Comparison of ENCODE assay signal across 8 cellular contexts in genomic region chr17:19188870-19189708, GRCh38. TPM values are rescaled to one million over a fixed set of nuclear protein-coding genes. Genes with fewer than 3 reads are reported as not detected.
A peak's percentile ranks its signal among the peaks of the same experiment; 100 is the strongest.
DNase-seq lines count a peak whose midpoint lies in the region; ATAC-seq and TF ChIP-seq lines count a peak whose summit lies in the region.
"Not testable (repeated sequence)": the region's sequence is repeated elsewhere in the genome, so short reads cannot be mapped to it uniquely, and the experiment has no call there.

No MANE protein-coding gene starts in this region.

- TF ChIP-seq CTCF in mammary epithelial cell (conservative IDR thresholded peaks at IDR 0.05 in 1 of 2, IDR thresholded peaks at IDR 0.05 in 1 of 2; ENCODE audit: extremely low read depth in 1 of 2, insufficient read depth in 1 of 2, low read depth in 1 of 2, low read length in 2 of 2); lung (IDR thresholded peaks at IDR 0.05; ENCODE audit: control extremely low read depth, extremely low read depth); transverse colon (IDR thresholded peaks at IDR 0.05): not testable (repeated sequence)

- not testable (repeated sequence) for H3K27ac ChIP-seq in mammary epithelial cell (ENCODE audit: insufficient read depth, low read depth, low read length); lung (ENCODE audit: low read depth in 1 of 2, low read length in 1 of 2); transverse colon

- H3K27me3 Mint-ChIP-seq in T-cell: not testable (repeated sequence)

- not testable (repeated sequence) for H3K4me2 ChIP-seq in mammary epithelial cell (ENCODE audit: insufficient read depth, low read depth, low read length)

- CTCF ChIA-PET in T-cell (lab: Charles Lee); mammary epithelial cell (lab: Charles Lee; ENCODE audit: low non-redundant PET): not testable (repeated sequence)

- no CpG with 5 or more reads among the region's 39 CpGs for WGBS in mammary epithelial cell (ENCODE audit: low coverage, missing lambda C conversion rate)
- no CpG with 5 or more reads among the region's 39 CpGs for WGBS in lung, 2 donors
- WGBS in transverse colon (ENCODE audit: low coverage in 1 of 2), 2 donors: no CpG with 5 or more reads among the region's 39 CpGs

- H3K36me3 Mint-ChIP-seq in T-cell: not testable (repeated sequence)

- DNase-seq in T-cell; mammary epithelial cell; lung (ENCODE audit: low spot score); transverse colon: not testable (repeated sequence)

- dilution Hi-C loops in mammary epithelial cell (cut with HindIII; ENCODE audit: low sequenced_read_pairs): not testable (repeated sequence)

- H3K4me3 Mint-ChIP-seq in T-cell: not testable (repeated sequence)

- TF ChIP-seq POLR2A in transverse colon (IDR thresholded peaks at IDR 0.05): peak; percentile 6

- H3K27me3 ChIP-seq in mammary epithelial cell (ENCODE audit: insufficient read depth, low read length); lung (ENCODE audit: control insufficient read depth, insufficient read depth); transverse colon: not testable (repeated sequence)

- ATAC-seq in GM18511 (IDR thresholded peaks at IDR 0.05; ENCODE audit: unreplicated experiment): peak; percentile 70
- ATAC-seq in GM21381 (IDR thresholded peaks at IDR 0.05; ENCODE audit: unreplicated experiment): peak; percentile 71
- ATAC-seq in HG02678 (IDR thresholded peaks at IDR 0.05; ENCODE audit: unreplicated experiment): peak; percentile 50
- ATAC-seq in HG03135 (IDR thresholded peaks at IDR 0.05; ENCODE audit: unreplicated experiment): peak; percentile 66
- ATAC-seq in T-cell (replicated peaks in 1 of 4): peak; percentile 67 to 75 (median 70)
- peak; percentile 62 for ATAC-seq in lung (ENCODE audit: insufficient read depth, low FRiP score)

- H3K9ac ChIP-seq in mammary epithelial cell (ENCODE audit: insufficient read depth, low read length): not testable (repeated sequence)

- H2AFZ ChIP-seq in mammary epithelial cell (ENCODE audit: low read depth, low read length): not testable (repeated sequence)

- not testable (repeated sequence) for H3K27ac Mint-ChIP-seq in T-cell

- not testable (repeated sequence) for H3K4me1 Mint-ChIP-seq in T-cell

- not testable (repeated sequence) for H3K9me3 Mint-ChIP-seq in T-cell

- H3K4me1 ChIP-seq in mammary epithelial cell (ENCODE audit: insufficient read depth, low read length); lung (ENCODE audit: control insufficient read depth in 2 of 2, insufficient read depth in 2 of 2, low read length in 2 of 2); transverse colon: not testable (repeated sequence)

- intact Hi-C loops in mammary epithelial cell (cut with micrococcal nuclease); transverse colon (cut with DNase I; ENCODE audit: low total_unique reads): not testable (repeated sequence)

- not testable (repeated sequence) for H4K20me1 ChIP-seq in mammary epithelial cell (ENCODE audit: insufficient read depth, low read length)

- H3K79me2 ChIP-seq in mammary epithelial cell (ENCODE audit: insufficient read depth, low read length): not testable (repeated sequence)

- H3K4me3 ChIP-seq in mammary epithelial cell (replicated peaks in 1 of 3; ENCODE audit: insufficient read depth in 1 of 3, low read depth in 2 of 3, low read length in 3 of 3); lung; transverse colon: not testable (repeated sequence)

- not testable (repeated sequence) for TF ChIP-seq EP300 in transverse colon (IDR thresholded peaks at IDR 0.05; ENCODE audit: low read depth)

- POLR2A ChIA-PET in T-cell (lab: Charles Lee): not testable (repeated sequence)

- TSS peak; percentile 90 for BruUV-seq in mammary epithelial cell (replicated peaks; lab: Mats Ljungman, UMichigan)

- in situ Hi-C loops in mammary epithelial cell (cut with MboI; ENCODE audit: low sequenced_read_pairs in 2 of 2); transverse colon (cut with MboI; ENCODE audit: low pct_ligation_motif_present in 1 of 4, low pct_unique_long_range_greater_than_20kb in 1 of 4, low sequenced_read_pairs in 3 of 4): not testable (repeated sequence)

- not testable (repeated sequence) for H3K9me3 ChIP-seq in mammary epithelial cell (replicated peaks; ENCODE audit: insufficient read depth, low read length); lung (ENCODE audit: control insufficient read depth in 2 of 2, insufficient read depth in 1 of 2, low read length in 1 of 2); transverse colon

- H3K36me3 ChIP-seq in mammary epithelial cell (ENCODE audit: insufficient read depth, low read length); lung (ENCODE audit: control insufficient read depth in 2 of 2, insufficient read depth in 2 of 2, low read length in 2 of 2); transverse colon: not testable (repeated sequence)

RNA-seq across cellular contexts. Expression of gene EPN2, which starts 48.1 kb away (rescaled TPM):
- total RNA-seq in T-cell: 1 to 10 TPM; 5.5 to 9.8 (median 8.4) TPM
- 10 to 100 TPM; 19.8 to 32.4 TPM for total RNA-seq in mammary epithelial cell
- polyA plus RNA-seq in mammary epithelial cell: 19.5 TPM
- polyA minus RNA-seq in mammary epithelial cell: 28.5 TPM
- 10 to 100 TPM; 51.0 to 73.7 TPM for total RNA-seq in lung
- 10 to 100 TPM; 16.7 to 23.8 TPM for polyA plus RNA-seq in lung
- 10 to 100 TPM; 30.4 to 98.7 (median 65.5) TPM for total RNA-seq in transverse colon
